In the genomic region with DNA sequence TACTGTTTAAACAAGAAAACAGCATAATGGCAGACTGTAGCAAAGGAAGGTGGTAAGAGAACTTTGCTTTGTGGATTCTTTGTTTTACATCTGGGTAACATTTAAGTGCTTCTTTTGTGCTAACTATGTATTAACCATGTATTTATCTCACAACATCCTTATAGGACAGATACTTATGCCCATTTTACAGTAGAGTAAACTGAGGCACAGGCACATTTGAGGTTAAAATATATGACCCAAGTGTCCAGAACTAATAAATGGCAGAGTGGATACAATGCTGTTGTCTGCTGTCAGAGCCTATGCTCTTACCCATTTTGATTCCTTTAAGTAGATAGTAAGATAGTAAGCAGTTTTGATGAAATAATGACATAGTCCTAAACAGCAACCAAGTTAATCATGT, we compare ENCODE assay signal across 31 cellular contexts. TPM values are rescaled to one million over a fixed set of nuclear protein-coding genes. Genes with fewer than 3 reads are reported as not detected.
DNase-seq lines count a peak whose midpoint lies in the region; ATAC-seq and TF ChIP-seq lines count a peak whose summit lies in the region.
"Had no signal": no experiment of that assay in that cellular context is flagged by ENCODE, and none has a peak within 500 bp of the region (broad histone marks: within the 10 kb centered on the region; RNA-seq: fewer than 3 reads in every experiment).

No MANE protein-coding gene starts in this region.

- no peaks in the 10 kb centered on the region for H3K79me1 ChIP-seq in trophoblast cell (ENCODE audit: low read length)

- H2AFZ ChIP-seq in trophoblast cell (ENCODE audit: insufficient read depth, low read length, poor library complexity) = no peak overlapping the region

- no peak overlapping the region for H3K4me2 ChIP-seq in trophoblast cell (ENCODE audit: low read length)
- H3K4me2 ChIP-seq: A549 had no signal

- no peak overlapping the region for H3K18ac ChIP-seq in trophoblast cell (ENCODE audit: low read length)

- no peak overlapping the region for H3K14ac ChIP-seq in trophoblast cell (ENCODE audit: low read length)

- no peaks in the 10 kb centered on the region for H3K9me3 Mint-ChIP-seq in activated CD8-positive, alpha-beta T cell treated with anti-CD3 and anti-CD28 coated beads for 36 hours
- no peaks in the 10 kb centered on the region for H3K9me3 Mint-ChIP-seq in activated CD8-positive, alpha-beta T cell treated with anti-CD3 and anti-CD28 coated beads, Interleukin-2, amount 10 ng/mL, durations not matched to agents 7 days and 5 days (ENCODE audit: insufficient read depth)
- no peaks in the 10 kb centered on the region for H3K9me3 Mint-ChIP-seq in CD8-positive, alpha-beta T cell
- H3K9me3 Mint-ChIP-seq: IgD-negative memory B cell, mesothelial cell of epicardium, neural crest cell had no signal

- peak overlapping the region; percentile 91 for H3K4ac ChIP-seq in trophoblast cell (ENCODE audit: low read depth, low read length)

- H3K79me2 ChIP-seq in trophoblast cell (ENCODE audit: control insufficient read depth, insufficient read depth, low read length, poor library complexity) = peaks cover 13% of the 10 kb centered on the region

- no peak overlapping the region for H4K12ac ChIP-seq in trophoblast cell (ENCODE audit: low read depth, low read length)

- peaks cover 51% of the 10 kb centered on the region for H3K4me1 ChIP-seq in CD8-positive, alpha-beta T cell (ENCODE audit: insufficient read depth, low read length)
- no peaks in the 10 kb centered on the region for H3K4me1 ChIP-seq in trophoblast cell (ENCODE audit: control insufficient read depth in 1 of 2, insufficient read depth in 2 of 2, low read length in 2 of 2)

- no peak for ATAC-seq in activated CD8-positive, alpha-beta T cell treated with anti-CD3 and anti-CD28 coated beads for 36 hours
- ATAC-seq in activated CD8-positive, alpha-beta T cell treated with anti-CD3 and anti-CD28 coated beads, Interleukin-2, amount 10 ng/mL, durations not matched to agents 7 days and 5 days = no peak
- no peak for ATAC-seq in CD8-positive, alpha-beta T cell
- no peak for ATAC-seq in HG03139 (IDR thresholded peaks at IDR 0.05; ENCODE audit: unreplicated experiment)
- ATAC-seq: A549, heart left ventricle had no signal

- no peak for TF ChIP-seq CTCF in activated CD8-positive, alpha-beta T cell treated with anti-CD3 and anti-CD28 coated beads for 36 hours (IDR thresholded peaks at IDR 0.05)
- no peak for TF ChIP-seq CTCF in CD8-positive, alpha-beta T cell (IDR thresholded peaks at IDR 0.05)

- CTCF ChIA-PET in activated CD8-positive, alpha-beta T cell treated with anti-CD3 and anti-CD28 coated beads for 36 hours (lab: Charles Lee) = no interaction called here
- CTCF ChIA-PET in activated CD8-positive, alpha-beta T cell treated with anti-CD3 and anti-CD28 coated beads, Interleukin-2, amount 10 ng/mL, durations not matched to agents 7 days and 5 days (lab: Charles Lee) = no interaction called here
- CTCF ChIA-PET in CD8-positive, alpha-beta T cell (lab: Charles Lee) = interaction anchor here (1.6 kb wide), 1 partner anchor 48 kb away, joined by 3 read pairs; a partner anchor contains a TSS

- H3K9me3 ChIP-seq in CD8-positive, alpha-beta T cell (ENCODE audit: low read length) = no peaks in the 10 kb centered on the region
- no peaks in the 10 kb centered on the region for H3K9me3 ChIP-seq in trophoblast cell (ENCODE audit: insufficient read depth, low read depth, low read length)
- H3K9me3 ChIP-seq: A549, heart left ventricle, MG63, tibial artery had no signal

- no peak overlapping the region for H3K4me3 ChIP-seq in CD8-positive, alpha-beta T cell (ENCODE audit: low read depth, low read length)
- H3K4me3 ChIP-seq in trophoblast cell (ENCODE audit: low read depth, low read length) = no peak overlapping the region
- H3K4me3 ChIP-seq: A549, cardiac muscle cell, heart left ventricle, MG63, tibial artery had no signal

- peak overlapping the region; percentile 37 for H3K27ac Mint-ChIP-seq in activated CD8-positive, alpha-beta T cell treated with anti-CD3 and anti-CD28 coated beads for 36 hours
- H3K27ac Mint-ChIP-seq in activated CD8-positive, alpha-beta T cell treated with anti-CD3 and anti-CD28 coated beads, Interleukin-2, amount 10 ng/mL, durations not matched to agents 7 days and 5 days = no peak overlapping the region
- peak overlapping the region; percentile 69 for H3K27ac Mint-ChIP-seq in CD8-positive, alpha-beta T cell
- H3K27ac Mint-ChIP-seq: mesothelial cell of epicardium had no signal

- POLR2A ChIA-PET in activated CD8-positive, alpha-beta T cell treated with anti-CD3 and anti-CD28 coated beads for 36 hours (lab: Charles Lee) = no interaction called here
- POLR2A ChIA-PET in activated CD8-positive, alpha-beta T cell treated with anti-CD3 and anti-CD28 coated beads, Interleukin-2, amount 10 ng/mL, durations not matched to agents 7 days and 5 days (lab: Charles Lee) = no interaction called here
- POLR2A ChIA-PET in CD8-positive, alpha-beta T cell (lab: Charles Lee) = no interaction called here

- H3K27ac ChIP-seq in CD8-positive, alpha-beta T cell (ENCODE audit: low read depth, low read length) = no peak overlapping the region
- H3K27ac ChIP-seq in caudate nucleus (ENCODE audit: low read depth, low read length) (peak overlapping the region; percentile 27), trophoblast cell (ENCODE audit: low read depth, low read length) (no peak overlapping the region)
- H3K27ac ChIP-seq: A549, C4-2B, cardiac muscle cell, heart left ventricle, tibial artery had no signal

- H2AK5ac ChIP-seq in trophoblast cell (ENCODE audit: low read length) = no peak overlapping the region

- peaks cover 4% of the 10 kb centered on the region for H3K36me3 ChIP-seq in CD8-positive, alpha-beta T cell (ENCODE audit: insufficient read depth, low read length)
- H3K36me3 ChIP-seq in trophoblast cell (ENCODE audit: control insufficient read depth in 1 of 2, insufficient read depth in 2 of 2, low read length in 2 of 2) = peaks cover 4 to 6% of the 10 kb centered on the region in 2 experiments

- peaks cover 74% of the 10 kb centered on the region for H3K36me3 Mint-ChIP-seq in activated CD8-positive, alpha-beta T cell treated with anti-CD3 and anti-CD28 coated beads for 36 hours (ENCODE audit: low read depth)
- peaks cover 73% of the 10 kb centered on the region for H3K36me3 Mint-ChIP-seq in activated CD8-positive, alpha-beta T cell treated with anti-CD3 and anti-CD28 coated beads, Interleukin-2, amount 10 ng/mL, durations not matched to agents 7 days and 5 days (ENCODE audit: low read depth)
- peaks cover 62% of the 10 kb centered on the region for H3K36me3 Mint-ChIP-seq in CD8-positive, alpha-beta T cell

- H3K4me3 Mint-ChIP-seq in activated CD8-positive, alpha-beta T cell treated with anti-CD3 and anti-CD28 coated beads for 36 hours = no peak overlapping the region
- no peak overlapping the region for H3K4me3 Mint-ChIP-seq in activated CD8-positive, alpha-beta T cell treated with anti-CD3 and anti-CD28 coated beads, Interleukin-2, amount 10 ng/mL, durations not matched to agents 7 days and 5 days
- H3K4me3 Mint-ChIP-seq in CD8-positive, alpha-beta T cell = peak overlapping the region; percentile 29
- H3K4me3 Mint-ChIP-seq: mesothelial cell of epicardium had no signal

- intact Hi-C loops in activated CD8-positive, alpha-beta T cell treated with anti-CD3 and anti-CD28 coated beads for 36 hours (cut with micrococcal nuclease) = no loop called here
- intact Hi-C loops in CD8-positive, alpha-beta T cell (cut with DNase I, micrococcal nuclease) = loop anchor here (10.0 kb wide), 2 partner anchors 1158 to 1308 kb away; no protein-coding TSS in a partner anchor

- no peak overlapping the region for H4K91ac ChIP-seq in trophoblast cell (ENCODE audit: low read depth, low read length)

- H2BK5ac ChIP-seq in trophoblast cell (ENCODE audit: low read depth, low read length, poor library complexity) = no peak overlapping the region

- H3K4me1 Mint-ChIP-seq in activated CD8-positive, alpha-beta T cell treated with anti-CD3 and anti-CD28 coated beads for 36 hours (ENCODE audit: low read depth) = peaks cover 78% of the 10 kb centered on the region
- peaks cover 73% of the 10 kb centered on the region for H3K4me1 Mint-ChIP-seq in activated CD8-positive, alpha-beta T cell treated with anti-CD3 and anti-CD28 coated beads, Interleukin-2, amount 10 ng/mL, durations not matched to agents 7 days and 5 days (ENCODE audit: low read depth)
- peaks cover 81% of the 10 kb centered on the region for H3K4me1 Mint-ChIP-seq in CD8-positive, alpha-beta T cell (ENCODE audit: low read depth)

- no peak overlapping the region for H2BK120ac ChIP-seq in trophoblast cell (ENCODE audit: insufficient read depth, low read length, poor library complexity)

- H4K8ac ChIP-seq in trophoblast cell (ENCODE audit: low read depth, low read length) = no peak overlapping the region

- H3K9ac ChIP-seq in trophoblast cell (ENCODE audit: low read length) = no peak overlapping the region

- no peak overlapping the region for H2BK12ac ChIP-seq in trophoblast cell (ENCODE audit: low read length)

- H3K27me3 Mint-ChIP-seq in activated CD8-positive, alpha-beta T cell treated with anti-CD3 and anti-CD28 coated beads for 36 hours = no peaks in the 10 kb centered on the region
- H3K27me3 Mint-ChIP-seq in activated CD8-positive, alpha-beta T cell treated with anti-CD3 and anti-CD28 coated beads, Interleukin-2, amount 10 ng/mL, durations not matched to agents 7 days and 5 days (ENCODE audit: low read depth) = no peaks in the 10 kb centered on the region
- H3K27me3 Mint-ChIP-seq in CD8-positive, alpha-beta T cell (ENCODE audit: low read depth) = no peaks in the 10 kb centered on the region
- H3K27me3 Mint-ChIP-seq: IgD-negative memory B cell, progenitor cell of endocrine pancreas had no signal

- H3K27me3 ChIP-seq in CD8-positive, alpha-beta T cell (ENCODE audit: insufficient read depth, low read length) = no peaks in the 10 kb centered on the region
- H3K27me3 ChIP-seq in trophoblast cell (ENCODE audit: insufficient read depth, low read length) = no peaks in the 10 kb centered on the region
- H3K27me3 ChIP-seq: cardiac muscle cell, heart left ventricle, MG63, tibial artery had no signal

- H3K23ac ChIP-seq in trophoblast cell (ENCODE audit: low read length) = no peak overlapping the region

- no peak for DNase-seq in activated CD8-positive, alpha-beta T cell treated with anti-CD3 and anti-CD28 coated beads for 36 hours
- DNase-seq in activated CD8-positive, alpha-beta T cell treated with anti-CD3 and anti-CD28 coated beads, Interleukin-2, amount 10 ng/mL, durations not matched to agents 7 days and 5 days = no peak
- no peak for DNase-seq in CD8-positive, alpha-beta T cell
- DNase-seq in caudate nucleus (lab: John Stamatoyannopoulos, UW) = no peak
- no peak for DNase-seq in trophoblast cell
- no peak for DNase-seq in AG08396 (ENCODE audit: low spot score)
- DNase-seq in AG08395 (ENCODE audit: low spot score) = no peak
- DNase-seq: activated CD4-positive, alpha-beta T cell treated with anti-CD3 and anti-CD28 coated beads for 4 hours; activated CD8-positive, alpha-beta memory T cell treated with anti-CD3 and anti-CD28 coated beads, Interleukin-2, amount 50 U/mL, for 4 hours; activated gamma-delta T cell treated with Interleukin-2 at 50 U/mL for 16 hours; dermis blood vessel endothelial cell; DMS153; GDM1; heart left ventricle; MG63; NCI-H1417; NCI-H446; Right ventricle myocardium superior; small intestine; stimulated activated CD4-positive, alpha-beta T cell treated with anti-CD3 and anti-CD28 coated beads, Interleukin-2, amount 100 ng/mL, for 24 hours; stimulated activated naive CD4-positive, alpha-beta T cell; SW 1271; tibial artery had no signal

RNA-seq across cellular contexts. Expression of a gene that starts 7.3 kb away (rescaled TPM):
- total RNA-seq in activated CD8-positive, alpha-beta T cell treated with anti-CD3 and anti-CD28 coated beads for 36 hours = 100 to 1,000 TPM; 220 to 230 TPM
- total RNA-seq in activated CD8-positive, alpha-beta T cell treated with anti-CD3 and anti-CD28 coated beads, Interleukin-2, amount 10 ng/mL, durations not matched to agents 7 days and 5 days = 100 to 1,000 TPM; 279 to 280 TPM
- total RNA-seq in CD8-positive, alpha-beta T cell = 100 to 1,000 TPM; 185 to 196 TPM
- 120 and 124 TPM in 2 replicates for polyA plus RNA-seq in trophoblast cell (2013)

RNA-seq across cellular contexts. Expression of a gene that starts 7.9 kb away (rescaled TPM):
- 10 to 100 TPM; 11.9 to 12.2 TPM for total RNA-seq in activated CD8-positive, alpha-beta T cell treated with anti-CD3 and anti-CD28 coated beads for 36 hours
- total RNA-seq in activated CD8-positive, alpha-beta T cell treated with anti-CD3 and anti-CD28 coated beads, Interleukin-2, amount 10 ng/mL, durations not matched to agents 7 days and 5 days = 10 to 100 TPM; 12.3 to 12.5 TPM
- total RNA-seq in CD8-positive, alpha-beta T cell = 10 to 100 TPM; 23.0 to 25.7 TPM
- polyA plus RNA-seq in trophoblast cell (2013) = 10.6 and 11.5 TPM in 2 replicates

RNA-seq across cellular contexts. Expression of a gene that starts 47.6 kb away (rescaled TPM):
- total RNA-seq in activated CD8-positive, alpha-beta T cell treated with anti-CD3 and anti-CD28 coated beads for 36 hours = 10 to 100 TPM; 77.2 to 78.5 TPM
- 100 to 1,000 TPM; 120 TPM for total RNA-seq in activated CD8-positive, alpha-beta T cell treated with anti-CD3 and anti-CD28 coated beads, Interleukin-2, amount 10 ng/mL, durations not matched to agents 7 days and 5 days
- total RNA-seq in CD8-positive, alpha-beta T cell = 10 to 100 TPM; 92.4 to 94.7 TPM
- polyA plus RNA-seq in trophoblast cell (2013) = 55.1 and 55.6 TPM in 2 replicates
